Comparison of ENCODE assay signal across 24 cellular contexts in genomic region chr2:223523541-223523940, GRCh38.
A peak's percentile ranks its signal among the peaks of the same experiment; 100 is the strongest.
DNase-seq lines count a peak whose midpoint lies in the region; ATAC-seq, FAIRE-seq and TF ChIP-seq lines count a peak whose summit lies in the region.
"Had no signal": no experiment of that assay in that cellular context is flagged by ENCODE, and none has a peak within 500 bp of the region (broad histone marks: within the 10 kb centered on the region; RNA-seq: fewer than 3 reads in every experiment).

No MANE protein-coding gene starts in this region.

- no peak for TF ChIP-seq EP300 in A549 (IDR thresholded peaks at IDR 0.05)

- POLR2A ChIA-PET in A549 (lab: Yijun Ruan, JAX): no interaction called here

- TF ChIP-seq CTCF in A549 (IDR thresholded peaks at IDR 0.05): no peak
- TF ChIP-seq CTCF in KMS-11 (conservative IDR thresholded peaks at IDR 0.05; ENCODE audit: low read depth, low read length): no peak
- no peak for TF ChIP-seq CTCF in brain microvascular endothelial cell (IDR thresholded peaks at IDR 0.05; ENCODE audit: low read depth, low read length, missing control alignments)
- no peak for TF ChIP-seq CTCF in fibroblast of villous mesenchyme (IDR thresholded peaks at IDR 0.05; ENCODE audit: insufficient read depth, low read depth, low read length)

- no peak for ATAC-seq in A549
- ATAC-seq in HG03097 (IDR thresholded peaks at IDR 0.05; ENCODE audit: low FRiP score, unreplicated experiment): no peak
- ATAC-seq: GM12878, left colon, Panc1 had no signal

- CTCF ChIA-PET in A549 (lab: Yijun Ruan, JAX): no interaction called here

- WGBS in A549 (ENCODE audit: missing lambda C conversion rate): 33% methylated on average over 2 of the region's 2 CpGs

- no peaks in the 10 kb centered on the region for H3K9me3 ChIP-seq in A549
- H3K9me3 ChIP-seq: adrenal gland, neutrophil had no signal

- H3K27me3 ChIP-seq in KMS-11 (ENCODE audit: insufficient read depth, low read depth) (no peaks in the 10 kb centered on the region), brain microvascular endothelial cell (replicated peaks) (no peaks in the 10 kb centered on the region)
- H3K27me3 ChIP-seq: adrenal gland, neutrophil had no signal

- H3K79me2 ChIP-seq in KMS-11 (ENCODE audit: insufficient read depth, low read depth): no peaks in the 10 kb centered on the region

- no peak for FAIRE-seq in A549 (lab: Jason Lieb, UNC)
- FAIRE-seq: frontal cortex, GM12878, GM19239, H1 had no signal

- peak overlapping the region; percentile 42; the same call in 1 of the 2 replicates for H2AFZ ChIP-seq in KMS-11 (ENCODE audit: low read depth)

- H3K4me3 ChIP-seq in A549 (no peak overlapping the region), KMS-11 (IDR thresholded peaks at IDR 0.05; ENCODE audit: insufficient read depth, low read depth, low read length) (no peak overlapping the region), brain microvascular endothelial cell (ENCODE audit: low read depth, low read length) (no peak overlapping the region), fibroblast of villous mesenchyme (ENCODE audit: low read depth, low read length) (no peak overlapping the region)
- H3K4me3 ChIP-seq: adrenal gland, GM12878 had no signal

- in situ Hi-C loops in brain microvascular endothelial cell (cut with HindIII; ENCODE audit: low pct_ligation_motif_present, low sequenced_read_pairs): no loop called here

- H3K36me3 ChIP-seq in KMS-11 (ENCODE audit: insufficient read depth): no peaks in the 10 kb centered on the region
- no peaks in the 10 kb centered on the region for H3K36me3 ChIP-seq in brain microvascular endothelial cell (replicated peaks)
- H3K36me3 ChIP-seq: adrenal gland, neutrophil had no signal

- no peaks in the 10 kb centered on the region for H4K20me1 ChIP-seq in KMS-11 (ENCODE audit: insufficient read depth)

- H3K4me2 ChIP-seq in A549: no peak overlapping the region
- peak overlapping the region; percentile 59 for H3K4me2 ChIP-seq in KMS-11

- peak overlapping the region; percentile 5; the same call in 1 of the 2 replicates for H3K9ac ChIP-seq in KMS-11

- H3K4me1 ChIP-seq in A549 (peaks cover 4% of the 10 kb centered on the region; the same call in 1 of the 3 replicates), KMS-11 (ENCODE audit: low read depth, poor library complexity, severe bottlenecking) (peaks cover 42% of the 10 kb centered on the region)
- H3K4me1 ChIP-seq: adrenal gland had no signal

- peak in 1 of 2 experiments; percentile 16 for DNase-seq in A549 (ENCODE audit: low read depth in 1 of 2, low spot score in 1 of 2)
- peak; percentile 45 for DNase-seq in brain microvascular endothelial cell
- DNase-seq in fibroblast of villous mesenchyme (ENCODE audit: low read depth): peak; percentile 30
- DNase-seq in UCSD-AML1 (lab: John Stamatoyannopoulos, UW; ENCODE audit: unreplicated experiment): no peak
- DNase-seq in AG08395 (ENCODE audit: low spot score): no peak
- DNase-seq in globus pallidus (ENCODE audit: low spot score): no peak
- DNase-seq: activated effector memory CD4-positive, alpha-beta T cell treated with Interleukin-2 at 50 U/mL for 16 hours; adrenal gland; C1 segment of cervical spinal cord; DMS 273 treated with DMSO at 0.1 percent for 48 hours; effector memory CD4-positive, alpha-beta T cell; left colon; NCI-H2227 treated with DMSO at 0.1 percent for 48 hours; NCI-H82; stimulated activated CD8-positive, alpha-beta memory T cell treated with anti-CD3 and anti-CD28 coated beads, Interleukin-4, amount 100 ng/mL, for 48 hours; T1000 had no signal

- H3K27ac ChIP-seq in A549 (no peak overlapping the region), KMS-11 (peak overlapping the region; percentile 80), brain microvascular endothelial cell (no peak overlapping the region)
- H3K27ac ChIP-seq: adrenal gland, neutrophil had no signal

- no peak for TF ChIP-seq POLR2A in A549 (IDR thresholded peaks at IDR 0.05; ENCODE audit: low read length)

- TF ChIP-seq RAD21 in A549 (conservative IDR thresholded peaks at IDR 0.05 in 1 of 2, IDR thresholded peaks at IDR 0.05 in 1 of 2): no peak

TF ChIP-seq in A549, 52 proteins besides CTCF, POLR2A, EP300 and RAD21:
- TF ChIP-seq NPAS2 (CRISPR knock-in tag; IDR thresholded peaks at IDR 0.05; ENCODE audit: borderline replicate concordance) (no peak), FOSL2 (IDR thresholded peaks at IDR 0.05) (no peak), FOSL2 (CRISPR knock-in tag; IDR thresholded peaks at IDR 0.05) (peak; percentile 70)

Comparison
In these comparisons a context has a peak if more than half of its experiments do, and no peak if none do; other contexts are left out.
1. DNase-seq: peak in brain microvascular endothelial cell (single experiment) and fibroblast of villous mesenchyme (single experiment); none in UCSD-AML1 (single experiment), AG08395 (single experiment) and globus pallidus (single experiment).